ENCODE assay signal across 11 cellular contexts in the genomic region with DNA sequence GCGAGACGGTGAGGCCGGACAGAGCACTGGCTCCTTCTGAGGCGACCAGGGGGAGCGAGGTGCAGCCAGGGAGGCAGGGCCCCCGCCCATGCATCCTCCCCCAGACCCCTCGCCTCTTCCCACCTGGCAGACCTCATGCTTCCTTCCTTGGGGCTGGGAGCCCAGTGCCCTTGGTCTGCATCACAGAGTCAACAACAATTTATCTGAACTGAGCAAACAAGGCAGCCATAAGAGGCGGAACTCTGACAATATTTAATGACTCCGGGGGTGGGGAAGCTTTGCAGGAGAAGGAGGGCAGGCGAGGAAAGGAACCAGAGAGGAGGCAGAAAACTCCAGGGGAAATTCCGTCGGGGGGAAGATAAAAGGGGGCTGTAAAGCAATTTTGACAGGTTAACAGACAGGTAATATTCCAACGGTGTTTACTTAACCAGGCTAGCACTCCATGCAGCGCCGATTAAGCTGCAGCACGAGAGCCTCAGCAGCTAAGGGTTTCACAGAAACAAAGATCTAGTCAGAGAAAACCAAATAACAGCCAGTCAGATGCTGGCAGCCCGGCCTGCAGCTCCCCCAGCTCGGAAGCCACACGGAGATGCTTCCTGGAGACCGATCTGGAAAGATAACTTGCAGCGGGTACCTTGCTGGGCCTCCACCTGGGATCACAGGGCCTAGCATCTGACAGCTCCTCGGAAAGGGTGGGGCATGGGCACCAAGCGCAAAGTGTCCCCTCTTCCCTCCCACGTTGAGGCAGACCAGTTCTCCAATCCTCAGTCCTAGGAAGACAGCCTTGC.
DNase-seq lines count a peak whose midpoint lies in the region; FAIRE-seq and TF ChIP-seq lines count a peak whose summit lies in the region.
"Had no signal": no experiment of that assay in that cellular context is flagged by ENCODE, and none has a peak within 500 bp of the region (broad histone marks: within the 10 kb centered on the region; RNA-seq: fewer than 3 reads in every experiment).

No MANE protein-coding gene starts in this region.

- H3K9ac ChIP-seq in H1 (replicated peaks in 1 of 4; ENCODE audit: extremely low read depth in 1 of 4, low read depth in 3 of 4, low read length in 3 of 4) (no peak overlapping the region), rectal smooth muscle tissue (ENCODE audit: low read length) (no peak overlapping the region), kidney (ENCODE audit: low read length in 2 of 2) (no peak overlapping the region), SK-N-SH (no peak overlapping the region)

- H3K18ac ChIP-seq in H1 (ENCODE audit: extremely low read depth, low read length) = peak overlapping the region; percentile 63; the same call in 1 of the 2 replicates

- H3K79me2 ChIP-seq in H1 (ENCODE audit: control insufficient read depth in 1 of 2, insufficient read depth in 2 of 2, low read length in 2 of 2) = no peaks in the 10 kb centered on the region
- peaks cover 56% of the 10 kb centered on the region for H3K79me2 ChIP-seq in SK-N-SH (ENCODE audit: insufficient read depth)

- TF ChIP-seq RAD21 in H1 (IDR thresholded peaks at IDR 0.05 in 1 of 2, conservative IDR thresholded peaks at IDR 0.05 in 1 of 2; ENCODE audit: low read depth in 2 of 2, low read length in 2 of 2) (no peak), SK-N-SH (IDR thresholded peaks at IDR 0.05; ENCODE audit: low read length) (no peak)

- H3K36me3 ChIP-seq in H1 (ENCODE audit: control insufficient read depth in 2 of 4, insufficient read depth in 4 of 4, low read length in 3 of 4) (no peaks in the 10 kb centered on the region), rectal smooth muscle tissue (ENCODE audit: control insufficient read depth, insufficient read depth, low read length) (no peaks in the 10 kb centered on the region), kidney (ENCODE audit: control insufficient read depth in 1 of 2, insufficient read depth in 2 of 2, low read length in 2 of 2) (no peaks in the 10 kb centered on the region), SK-N-SH (replicated peaks in 1 of 2; ENCODE audit: control insufficient read depth in 1 of 2, insufficient read depth in 2 of 2, low read length in 1 of 2) (no peaks in the 10 kb centered on the region)

- H3K14ac ChIP-seq in H1 (ENCODE audit: insufficient read length) = no peak overlapping the region

- FAIRE-seq in H1 (lab: Jason Lieb, UNC) (no peak), kidney (lab: Jason Lieb, UNC) (no peak)

- no peak overlapping the region for H2BK120ac ChIP-seq in H1 (replicated peaks; ENCODE audit: low read depth, low read length)

- H2BK5ac ChIP-seq in H1 (ENCODE audit: low read depth, low read length) = 0 out of 2 replicates have a peak overlapping the region, but pooled peaks have one; percentile 29

- H4K8ac ChIP-seq in H1 (ENCODE audit: extremely low read depth, insufficient read depth, low read length) = no peak overlapping the region

- no peak overlapping the region for H2AFZ ChIP-seq in H1 (ENCODE audit: low read length)
- no peak overlapping the region for H2AFZ ChIP-seq in SK-N-SH (ENCODE audit: low read depth)

- H3K79me1 ChIP-seq in H1 (ENCODE audit: low read depth, low read length) = no peaks in the 10 kb centered on the region

- no peak overlapping the region for H3K4ac ChIP-seq in H1 (replicated peaks; ENCODE audit: insufficient read length, low read depth, low read length)

- H3F3A ChIP-seq in SK-N-SH (replicated peaks; ENCODE audit: insufficient read depth) = no peaks in the 10 kb centered on the region

- TF ChIP-seq POLR2A in GM19099 (IDR thresholded peaks at IDR 0.05; ENCODE audit: extremely low read depth, insufficient read length, low read depth) = peak; percentile 27
- TF ChIP-seq POLR2A in H1 (IDR thresholded peaks at IDR 0.05; ENCODE audit: control extremely low read depth in 1 of 2, low read depth in 2 of 2, low read length in 2 of 2) = no peak

- no peak overlapping the region for H2BK15ac ChIP-seq in H1 (ENCODE audit: low read length)

- no peaks in the 10 kb centered on the region for H4K20me1 ChIP-seq in H1 (replicated peaks in 1 of 2; ENCODE audit: control insufficient read depth in 1 of 2, insufficient read depth in 2 of 2, low read length in 2 of 2)
- no peaks in the 10 kb centered on the region for H4K20me1 ChIP-seq in SK-N-SH (ENCODE audit: insufficient read depth)

- H2AK5ac ChIP-seq in H1 (ENCODE audit: low read depth, low read length) = no peak overlapping the region

- no peak overlapping the region for H3K4me2 ChIP-seq in H1 (ENCODE audit: insufficient read depth in 1 of 2, low read depth in 2 of 2, low read length in 2 of 2)
- H3K4me2 ChIP-seq in SK-N-SH = no peak overlapping the region

- no peak overlapping the region for H3K23ac ChIP-seq in H1 (ENCODE audit: insufficient read length)

- H3K56ac ChIP-seq in H1 (replicated peaks; ENCODE audit: insufficient read length, low read depth, low read length) = no peak overlapping the region

- WGBS in H1 (ENCODE audit: extremely low coverage in 1 of 2, insufficient coverage in 1 of 2, insufficient read length in 1 of 2, insufficient replicate concordance in 2 of 2, low coverage in 1 of 2, low lambda C conversion rate in 2 of 2, missing lambda C conversion rate in 1 of 2), 2 experiments = 72% methylated on average over 23 of the region's 24 CpGs; no CpG with 5 or more reads in 1 of the 2 experiments
- WGBS in SK-N-SH (ENCODE audit: low lambda C conversion rate) = 86% methylated on average over 21 of the region's 24 CpGs

- H3K4me3 ChIP-seq in H1 (ENCODE audit: extremely low read depth in 1 of 4, insufficient read depth in 2 of 4, low read depth in 3 of 4, low read length in 4 of 4) (no peak overlapping the region), rectal smooth muscle tissue (ENCODE audit: low read length) (peak overlapping the region; percentile 13), kidney (ENCODE audit: low read length in 2 of 2) (no peak overlapping the region), SK-N-SH (ENCODE audit: low read depth in 2 of 2, low read length in 1 of 2) (no peak overlapping the region), foreskin fibroblast (ENCODE audit: low read depth in 1 of 2, low read length in 2 of 2) (no peak overlapping the region)

- H4K5ac ChIP-seq in H1 (ENCODE audit: insufficient read length, low read depth, low read length) = no peak overlapping the region

- H3K9me2 ChIP-seq in SK-N-SH = no peaks in the 10 kb centered on the region

- no peak overlapping the region for H2BK12ac ChIP-seq in H1 (ENCODE audit: low read depth, low read length)

- H4K91ac ChIP-seq in H1 (replicated peaks; ENCODE audit: insufficient read length, low read length) = no peak overlapping the region

- H3K27me3 ChIP-seq in H1 (replicated peaks in 1 of 4; ENCODE audit: control insufficient read depth in 3 of 4, extremely low read depth in 1 of 4, insufficient read depth in 3 of 4, low read length in 3 of 4) (no peaks in the 10 kb centered on the region), rectal smooth muscle tissue (ENCODE audit: control insufficient read depth, insufficient read depth, low read length) (no peaks in the 10 kb centered on the region), SK-N-SH (ENCODE audit: insufficient read depth) (no peaks in the 10 kb centered on the region)

- intact Hi-C loops in kidney (cut with DNase I) = no loop called here

- H3K4me1 ChIP-seq in H1 (replicated peaks in 1 of 4; ENCODE audit: control insufficient read depth in 3 of 4, insufficient read depth in 4 of 4, low read length in 3 of 4) = peaks cover 0 to 19% (median 11%) of the 10 kb centered on the region in 4 experiments; a peak in 6 of 7 replicates
- no peaks in the 10 kb centered on the region for H3K4me1 ChIP-seq in rectal smooth muscle tissue (ENCODE audit: control insufficient read depth, insufficient read depth, low read length)
- H3K4me1 ChIP-seq in kidney (ENCODE audit: control insufficient read depth in 1 of 2, insufficient read depth in 1 of 2, low read depth in 1 of 2, low read length in 2 of 2) = no peaks in the 10 kb centered on the region
- H3K4me1 ChIP-seq in SK-N-SH (ENCODE audit: control insufficient read depth in 1 of 2, insufficient read depth in 2 of 2, low read depth in 1 of 2, low read length in 1 of 2) = peaks cover 9 to 22% of the 10 kb centered on the region in 2 experiments; a peak in 3 of 4 replicates

- TF ChIP-seq EP300 in H1 (IDR thresholded peaks at IDR 0.05; ENCODE audit: borderline replicate concordance in 1 of 2, low read depth in 2 of 2, low read length in 2 of 2) = no peak
- TF ChIP-seq EP300 in SK-N-SH (IDR thresholded peaks at IDR 0.05; ENCODE audit: borderline replicate concordance in 1 of 2, low read depth in 1 of 2, low read length in 1 of 2) = no peak

- DNase-seq in NCI-H2227 treated with DMSO at 0.1 percent for 48 hours (lab: John Stamatoyannopoulos, UW) (peak; percentile 56), H1 (ENCODE audit: low read depth in 1 of 2, low spot score in 2 of 2) (no peak), SW 1271 (lab: John Stamatoyannopoulos, UW) (no peak), kidney (no peak), SK-N-SH (no peak), foreskin fibroblast (no peak)
- DNase-seq: activated CD4-positive, CD25-positive, alpha-beta regulatory T cell; activated naive CD4-positive, alpha-beta T cell; GOT3 had no signal

- no peak overlapping the region for H2BK20ac ChIP-seq in H1 (ENCODE audit: low read length)

- CTCF ChIA-PET in H1 (lab: Charles Lee; ENCODE audit: partially characterized antibody) = interaction anchor here (0.8 to 1.1 kb wide), 2 partner anchors 27 to 130 kb away, joined by 3 read pairs; no protein-coding TSS in a partner anchor
- CTCF ChIA-PET in SK-N-SH (lab: Yijun Ruan, JAX) = interaction anchor here (0.7 to 5.7 kb wide), 5 partner anchors 21 to 93 kb away, joined by 3 to 22 read pairs (median 3); no protein-coding TSS in a partner anchor

- no peaks in the 10 kb centered on the region for H3K9me3 ChIP-seq in H1 (ENCODE audit: insufficient read depth in 2 of 2, low read depth in 1 of 2, low read length in 1 of 2)
- H3K9me3 ChIP-seq in kidney (ENCODE audit: control insufficient read depth in 1 of 2, low read length in 2 of 2) = no peaks in the 10 kb centered on the region
- H3K9me3 ChIP-seq in SK-N-SH = no peaks in the 10 kb centered on the region

- POLR2A ChIA-PET in H1 (lab: Charles Lee; ENCODE audit: partially characterized antibody) (no interaction called here), SK-N-SH (lab: Yijun Ruan, JAX) (no interaction called here)

- H3K27ac ChIP-seq in H1 (ENCODE audit: low read depth, low read length) (no peak overlapping the region), rectal smooth muscle tissue (ENCODE audit: low read depth, low read length) (no peak overlapping the region), kidney (ENCODE audit: low read depth in 2 of 2, low read length in 2 of 2) (no peak overlapping the region), SK-N-SH (ENCODE audit: low read depth in 2 of 2, low read length in 1 of 2) (no peak overlapping the region)

- no peak for TF ChIP-seq CTCF in H1 (IDR thresholded peaks at IDR 0.05; ENCODE audit: control extremely low read depth in 1 of 3, insufficient read depth in 1 of 3, low read depth in 1 of 3, low read length in 3 of 3)
- TF ChIP-seq CTCF in kidney (IDR thresholded peaks at IDR 0.05; ENCODE audit: borderline replicate concordance, extremely low read depth, insufficient read depth) = no peak
- TF ChIP-seq CTCF in SK-N-SH (IDR thresholded peaks at IDR 0.05) = no peak
- TF ChIP-seq CTCF in foreskin fibroblast (IDR thresholded peaks at IDR 0.05; ENCODE audit: low read depth, low read length) = no peak

- no peaks in the 10 kb centered on the region for H3K23me2 ChIP-seq in H1 (ENCODE audit: low read depth, low read length)
